Comparison of ENCODE assay signal across 13 cellular contexts in the genomic region with DNA sequence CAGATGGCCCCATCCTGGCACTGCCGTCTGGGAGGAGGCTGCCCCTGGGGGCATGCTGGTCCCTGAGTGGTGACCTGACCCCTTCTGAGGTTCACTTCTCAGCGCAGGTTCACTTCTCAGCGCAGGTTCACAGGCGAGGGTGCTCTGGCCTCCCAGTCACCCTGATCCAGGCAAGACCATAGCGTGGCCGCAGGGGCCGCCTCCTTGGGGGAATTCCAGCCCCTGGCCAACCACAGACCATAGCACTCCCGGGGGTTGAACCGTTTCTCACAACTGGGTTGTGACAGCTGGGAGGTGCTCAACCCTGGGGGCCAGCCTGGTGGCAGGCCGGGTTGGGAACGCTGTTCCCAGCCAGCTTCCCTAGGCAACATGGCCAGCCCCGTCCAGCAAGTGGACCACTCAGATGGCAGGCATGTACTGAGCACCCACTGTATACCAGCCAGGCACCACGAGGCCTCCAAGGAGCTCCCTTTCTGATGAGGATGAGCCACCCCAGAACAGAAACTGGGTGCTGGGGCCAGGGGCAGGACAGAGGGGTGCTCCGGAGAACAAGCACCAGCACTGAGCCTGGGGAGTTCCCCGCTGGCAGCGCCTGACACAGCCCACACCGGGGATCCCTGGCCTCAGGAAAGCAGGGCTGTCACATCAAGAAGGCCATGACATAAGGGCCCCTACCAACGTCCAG.
DNase-seq lines count a peak whose midpoint lies in the region; ATAC-seq and FAIRE-seq lines count a peak whose summit lies in the region.
"Had no signal": no experiment of that assay in that cellular context is flagged by ENCODE, and none has a peak within 500 bp of the region (broad histone marks: within the 10 kb centered on the region; RNA-seq: fewer than 3 reads in every experiment).

No MANE protein-coding gene starts in this region.

- no peaks in the 10 kb centered on the region for H3K9me3 Mint-ChIP-seq in dendritic cell treated with granulocyte-macrophage colony-stimulating factor and Interleukin-4, amounts not matched to agents 40 ng/mL and 50 ng/mL, for 4 days
- H3K9me3 Mint-ChIP-seq: brain, CD14-positive monocyte, WTC11 had no signal

- H3K27ac Mint-ChIP-seq in dendritic cell treated with granulocyte-macrophage colony-stimulating factor and Interleukin-4, amounts not matched to agents 40 ng/mL and 50 ng/mL, for 4 days: peak overlapping the region; percentile 41
- H3K27ac Mint-ChIP-seq: CD14-positive monocyte, WTC11 had no signal

- ATAC-seq in HG03432 (IDR thresholded peaks at IDR 0.05; ENCODE audit: unreplicated experiment) (peak; percentile 37), HG03378 (IDR thresholded peaks at IDR 0.05; ENCODE audit: unreplicated experiment) (no peak), GM19455 (IDR thresholded peaks at IDR 0.05; ENCODE audit: unreplicated experiment) (no peak)
- ATAC-seq: left cardiac atrium, WTC11 had no signal

- no peaks in the 10 kb centered on the region for H3K36me3 ChIP-seq in BLaER1
- H3K36me3 ChIP-seq: MG63 had no signal

- H3K9ac ChIP-seq in BLaER1: no peak overlapping the region

- H3K27me3 Mint-ChIP-seq in dendritic cell treated with granulocyte-macrophage colony-stimulating factor and Interleukin-4, amounts not matched to agents 40 ng/mL and 50 ng/mL, for 4 days: no peaks in the 10 kb centered on the region

- no peaks in the 10 kb centered on the region for H3K27me3 ChIP-seq in BLaER1
- H3K27me3 ChIP-seq: MG63 had no signal

- no peaks in the 10 kb centered on the region for H3K9me3 ChIP-seq in BLaER1
- H3K9me3 ChIP-seq: MG63 had no signal

- DNase-seq in GM18507 (ENCODE audit: extremely low spot score, insufficient read length, low read depth) (no peak), SIG-M5 (lab: John Stamatoyannopoulos, UW) (no peak), activated gamma-delta T cell (lab: John Stamatoyannopoulos, UW) (no peak)
- DNase-seq: left cardiac atrium, MG63 had no signal

- no peaks in the 10 kb centered on the region for H4K20me1 ChIP-seq in BLaER1

- no peak overlapping the region for H3K4me3 ChIP-seq in BLaER1
- H3K4me3 ChIP-seq: MG63 had no signal

- intact Hi-C loops in dendritic cell treated with granulocyte-macrophage colony-stimulating factor and Interleukin-4, amounts not matched to agents 40 ng/mL and 50 ng/mL, for 4 days (cut with micrococcal nuclease): no loop called here

- FAIRE-seq in GM18507 (lab: Jason Lieb, UNC): peak; percentile 91

- H3K4me3 Mint-ChIP-seq in dendritic cell treated with granulocyte-macrophage colony-stimulating factor and Interleukin-4, amounts not matched to agents 40 ng/mL and 50 ng/mL, for 4 days: no peak overlapping the region
- H3K4me3 Mint-ChIP-seq: brain, CD14-positive monocyte, WTC11 had no signal

- H3K4me1 ChIP-seq in BLaER1: peaks cover 62% of the 10 kb centered on the region

- peaks cover 31% of the 10 kb centered on the region for H3K4me1 Mint-ChIP-seq in dendritic cell treated with granulocyte-macrophage colony-stimulating factor and Interleukin-4, amounts not matched to agents 40 ng/mL and 50 ng/mL, for 4 days (ENCODE audit: low read depth)

- H3K36me3 Mint-ChIP-seq in dendritic cell treated with granulocyte-macrophage colony-stimulating factor and Interleukin-4, amounts not matched to agents 40 ng/mL and 50 ng/mL, for 4 days (ENCODE audit: low read depth): no peaks in the 10 kb centered on the region
- H3K36me3 Mint-ChIP-seq: brain, CD14-positive monocyte, WTC11 had no signal

- H3K27ac ChIP-seq in BLaER1: peak overlapping the region; percentile 74

- peak overlapping the region; percentile 80 for H3K4me2 ChIP-seq in BLaER1
